In the genomic region with DNA sequence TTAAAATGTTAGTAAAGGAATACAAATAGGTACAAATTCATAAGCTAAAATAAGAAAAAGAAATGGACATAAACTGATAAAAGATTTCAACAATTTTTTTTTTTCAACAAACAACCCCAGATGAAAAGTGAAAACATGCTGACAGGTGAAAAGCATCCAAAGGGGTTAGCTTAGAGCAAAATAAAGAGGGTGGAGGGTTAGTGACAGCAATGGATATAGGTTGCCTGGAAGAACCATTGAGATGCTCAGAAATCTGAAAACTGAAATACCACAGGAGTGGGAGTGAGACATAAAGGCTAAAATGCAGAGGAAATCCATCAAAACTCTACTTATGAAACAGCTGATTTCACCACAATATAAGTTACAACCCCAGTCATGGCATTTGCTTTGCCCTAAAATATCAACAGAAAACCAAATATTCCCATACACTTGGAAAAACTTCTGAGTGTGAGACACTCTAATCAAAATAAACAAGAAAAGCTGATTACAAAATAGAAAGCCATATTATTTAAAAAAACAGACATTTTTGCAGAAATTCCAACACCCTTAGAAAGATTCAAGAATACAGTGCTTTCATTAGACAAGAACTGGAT, we compare ENCODE assay signal across 16 cellular contexts.
"Had no signal": no experiment of that assay in that cellular context is flagged by ENCODE, and none has a peak within 500 bp of the region (broad histone marks: within the 10 kb centered on the region; RNA-seq: fewer than 3 reads in every experiment).

No MANE protein-coding gene starts in this region.

- H3K4me2 ChIP-seq: hepatocyte, neural progenitor cell had no signal

- H3K9me3 ChIP-seq: ovary, sigmoid colon had no signal

- H3K27ac Mint-ChIP-seq: brain, mesothelial cell of epicardium, neural progenitor cell had no signal

- H3K27me3 ChIP-seq: hepatocyte, neural progenitor cell, ovary, sigmoid colon had no signal

- H2AFZ ChIP-seq: hepatocyte, neural progenitor cell had no signal

- DNase-seq: activated CD8-positive, alpha-beta memory T cell treated with anti-CD3 and anti-CD28 coated beads for 24 hours; activated gamma-delta T cell; amygdala; cortex of kidney; effector memory CD4-positive, alpha-beta T cell; ovary; sigmoid colon; stimulated activated CD4-positive, alpha-beta T cell treated with anti-CD3 and anti-CD28 coated beads, Interleukin-2, amount 100 ng/mL, for 24 hours; T-helper 2 cell had no signal

- H3K27me3 Mint-ChIP-seq: brain; central memory CD8-positive, alpha-beta T cell had no signal

- H3K4me3 Mint-ChIP-seq: brain; central memory CD8-positive, alpha-beta T cell; mesothelial cell of epicardium; neural progenitor cell had no signal

- H3K4me1 Mint-ChIP-seq: neural progenitor cell had no signal

- H3K36me3 Mint-ChIP-seq: mesothelial cell of epicardium, neural progenitor cell had no signal

- ATAC-seq: activated CD4-positive, CD25-positive, alpha-beta regulatory T cell treated with anti-CD3 and anti-CD28 coated beads, Interleukin-2, amount 50 U/mL, for 24 hours; SK-N-SH treated with all-trans-retinoic acid at 6 μM for 48 hours had no signal

- H3K9me3 Mint-ChIP-seq: central memory CD8-positive, alpha-beta T cell; neural progenitor cell had no signal

- H3K4me3 ChIP-seq: hepatocyte, neural progenitor cell, ovary, sigmoid colon had no signal

- H3K27ac ChIP-seq: hepatocyte, neural progenitor cell, ovary, sigmoid colon had no signal

- H3K9ac ChIP-seq: neural progenitor cell had no signal

- H3K79me2 ChIP-seq: hepatocyte had no signal

- H3K36me3 ChIP-seq: neural progenitor cell, ovary, sigmoid colon had no signal
